In the genomic region with DNA sequence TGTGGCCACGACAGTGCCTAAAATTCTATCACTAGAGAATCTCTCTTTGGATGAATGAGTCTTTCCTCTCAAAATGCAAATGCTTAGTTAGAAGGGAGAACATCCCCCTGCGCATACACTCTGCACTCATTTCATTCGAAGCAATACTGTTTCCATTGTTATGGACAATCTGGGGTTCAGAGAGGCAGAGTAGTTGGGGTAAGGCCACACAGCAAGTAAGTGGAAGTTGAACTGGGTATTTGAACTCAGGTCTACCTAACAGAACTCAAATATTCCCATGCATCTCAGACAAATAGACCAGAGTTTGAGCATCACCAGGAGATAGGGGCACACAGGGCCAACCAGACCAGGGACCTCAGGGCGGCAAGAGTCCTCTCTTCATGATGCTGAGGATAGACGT, we compare ENCODE assay signal across 30 cellular contexts. TPM values are rescaled to one million over a fixed set of nuclear protein-coding genes. Genes with fewer than 3 reads are reported as not detected.
"Had no signal": no experiment of that assay in that cellular context is flagged by ENCODE, and none has a peak within 500 bp of the region (broad histone marks: within the 10 kb centered on the region; RNA-seq: fewer than 3 reads in every experiment).

No MANE protein-coding gene starts in this region.

- H3K4me3 Mint-ChIP-seq: naive thymus-derived CD4-positive, alpha-beta T cell; natural killer cell; nephron; stimulated activated memory B cell treated with anti-CD40 and anti-IgM and Interleukin-4, amounts not matched to agents 10 μg/mL and 1 μg/mL and 100 μg/mL, for 72 hours; stimulated activated naive CD8-positive, alpha-beta T cell treated with anti-CD3 and anti-CD28 coated beads, Interleukin-15, amount 100 ng/mL, for 72 hours had no signal

- H3K36me3 Mint-ChIP-seq: naive thymus-derived CD4-positive, alpha-beta T cell; natural killer cell; neural progenitor cell; stimulated activated memory B cell treated with anti-CD40 and anti-IgM and Interleukin-4, amounts not matched to agents 10 μg/mL and 1 μg/mL and 100 μg/mL, for 72 hours had no signal

- H3K9me3 ChIP-seq: ovary, psoas muscle, spleen, suprapubic skin, testis, tibial nerve, upper lobe of left lung, uterus had no signal

- DNase-seq: naive thymus-derived CD4-positive, alpha-beta T cell; natural killer cell; occipital lobe; ovary; posterior cingulate gyrus; psoas muscle; spleen; stimulated activated CD4-positive, alpha-beta T cell treated with anti-CD3 and anti-CD28 coated beads, Interleukin-12 subunit alpha, Interleukin-12 subunit beta, amount 100 ng/mL, for 4 hours; stimulated activated CD4-positive, alpha-beta T cell treated with anti-CD3 and anti-CD28 coated beads, Interleukin-1b, Interleukin-23, amount 100 ng/mL, for 48 hours; stimulated activated CD4-positive, alpha-beta T cell treated with anti-CD3 and anti-CD28 coated beads, Interleukin-4, amount 100 ng/mL, for 1 hour; stimulated activated CD4-positive, alpha-beta T cell treated with anti-CD3 and anti-CD28 coated beads, Interleukin-4, amount 100 ng/mL, for 4 hours; stimulated activated CD8-positive, alpha-beta memory T cell treated with anti-CD3 and anti-CD28 coated beads, Interleukin-4, amount 100 ng/mL, for 48 hours; stimulated activated naive CD4-positive, alpha-beta T cell; stimulated activated naive CD8-positive, alpha-beta T cell treated with anti-CD3 and anti-CD28 coated beads, Interleukin-15, amount 100 ng/mL, for 72 hours; stimulated activated naive CD8-positive, alpha-beta T cell treated with anti-CD3 and anti-CD28 coated beads, Interleukin-15, Interleukin-2, amounts not matched to agents 100 U/mL and 50 U/mL, for 24 hours; substantia nigra; testis; trophoblast cell; upper lobe of left lung; uterus had no signal

- H3K4me1 Mint-ChIP-seq: naive thymus-derived CD4-positive, alpha-beta T cell; natural killer cell had no signal

- H3K27ac ChIP-seq: neural progenitor cell, ovary, psoas muscle, skin epidermis, spleen, suprapubic skin, testis, upper lobe of left lung, uterus had no signal

- H3K4me3 ChIP-seq: neural progenitor cell, ovary, psoas muscle, skin epidermis, smooth muscle cell, spleen, suprapubic skin, testis, tibial nerve, upper lobe of left lung, uterus had no signal

- ATAC-seq: naive thymus-derived CD4-positive, alpha-beta T cell; natural killer cell; psoas muscle; right cardiac atrium; sciatic nerve; stimulated activated memory B cell treated with anti-CD40 and anti-IgM and Interleukin-4, amounts not matched to agents 10 μg/mL and 1 μg/mL and 100 μg/mL, for 72 hours; stimulated activated naive CD8-positive, alpha-beta T cell treated with anti-CD3 and anti-CD28 coated beads, Interleukin-15, amount 100 ng/mL, for 72 hours; stimulated activated naive CD8-positive, alpha-beta T cell treated with anti-CD3 and anti-CD28 coated beads, Interleukin-15, Interleukin-2, amounts not matched to agents 100 U/mL and 50 U/mL, for 24 hours had no signal

- H3K9me3 Mint-ChIP-seq: natural killer cell; nephron; neural progenitor cell; stimulated activated memory B cell treated with anti-CD40 and anti-IgM and Interleukin-4, amounts not matched to agents 10 μg/mL and 1 μg/mL and 100 μg/mL, for 72 hours; stimulated activated naive CD8-positive, alpha-beta T cell treated with anti-CD3 and anti-CD28 coated beads, Interleukin-15, amount 100 ng/mL, for 72 hours had no signal

- H3K4me1 ChIP-seq: neural progenitor cell, spleen, testis, uterus had no signal

- H3K36me3 ChIP-seq: neural progenitor cell, ovary, spleen, suprapubic skin, tibial nerve, upper lobe of left lung, uterus had no signal

- H3K27me3 ChIP-seq: neural progenitor cell, ovary, testis, uterus had no signal

- H3K27ac Mint-ChIP-seq: naive thymus-derived CD4-positive, alpha-beta T cell; natural killer cell; nephron; neural progenitor cell; progenitor cell of endocrine pancreas; stimulated activated memory B cell treated with anti-CD40 and anti-IgM and Interleukin-4, amounts not matched to agents 10 μg/mL and 1 μg/mL and 100 μg/mL, for 72 hours; stimulated activated naive CD8-positive, alpha-beta T cell treated with anti-CD3 and anti-CD28 coated beads, Interleukin-15, amount 100 ng/mL, for 72 hours had no signal

- H3K4me2 ChIP-seq: neural progenitor cell, smooth muscle cell had no signal

RNA-seq across cellular contexts. Expression of a gene that starts 25.5 kb away (rescaled TPM):
- polyA plus RNA-seq: naive thymus-derived CD4-positive, alpha-beta T cell had no signal
